1 cellular context compared by ENCODE assay signal in genomic region chr12:56189918-56190694, GRCh38.
TF ChIP-seq lines count a peak whose summit lies in the region.

No MANE protein-coding gene starts in this region.

TF ChIP-seq in K562, 482 proteins besides CTCF, POLR2A, EP300 and RAD21 (continued from another document):
- TF ChIP-seq HINFP (tag; conservative IDR thresholded peaks at IDR 0.05; ENCODE audit: low read depth) (no peak), ID3 (CRISPR knock-in tag; IDR thresholded peaks at IDR 0.05) (no peak), ID3 (tag; IDR thresholded peaks at IDR 0.05) (no peak; the same call in 1 of the 2 replicates), SMARCE1 (IDR thresholded peaks at IDR 0.05) (peak; percentile 36; the same call in 1 of the 2 replicates), MYC (IDR thresholded peaks at IDR 0.05; ENCODE audit: low read depth, low read length) (peak; percentile 72), MYC (CRISPR knock-in tag; IDR thresholded peaks at IDR 0.05; ENCODE audit: borderline replicate concordance, low read depth) (0 out of 2 replicates have a peak, but pooled peaks have one; percentile 39), HMG20B (CRISPR knock-in tag; IDR thresholded peaks at IDR 0.05) (no peak), PHF20 (IDR thresholded peaks at IDR 0.05; ENCODE audit: partially characterized antibody) (no peak), IFI16 (CRISPR knock-in tag; IDR thresholded peaks at IDR 0.05) (no peak), ZBED1 (IDR thresholded peaks at IDR 0.05) (no peak), ILF3 (IDR thresholded peaks at IDR 0.05; ENCODE audit: borderline replicate concordance) (no peak), FOS (IDR thresholded peaks at IDR 0.05; ENCODE audit: extremely low read depth, insufficient read length) (no peak), HMGN3 (IDR thresholded peaks at IDR 0.05; ENCODE audit: borderline replicate concordance, extremely low read depth, insufficient read length, low read depth, low read length) (no peak), ZNF592 (IDR thresholded peaks at IDR 0.05) (peak; percentile 11; the same call in 1 of the 2 replicates), POLR2AphosphoS2 (IDR thresholded peaks at IDR 0.05; ENCODE audit: low read length) (no peak), KAT2B (IDR thresholded peaks at IDR 0.05; ENCODE audit: low read depth, low read length) (no peak), NBN (IDR thresholded peaks at IDR 0.05; ENCODE audit: low read depth) (peak; percentile 87), WHSC1 (IDR thresholded peaks at IDR 0.05; ENCODE audit: low read length) (no peak), LEF1 (IDR thresholded peaks at IDR 0.05) (no peak), PHF21A (IDR thresholded peaks at IDR 0.05; ENCODE audit: borderline replicate concordance, low read depth) (no peak), SRSF3 (IDR thresholded peaks at IDR 0.05; ENCODE audit: insufficient read depth, low read length) (no peak), HCFC1 (IDR thresholded peaks at IDR 0.05; ENCODE audit: low read depth, low read length) (peak; percentile 45; the same call in 1 of the 2 replicates), SPI1 (IDR thresholded peaks at IDR 0.05; ENCODE audit: borderline replicate concordance, low read depth, low read length) (no peak), AFF4 (CRISPR knock-in tag; IDR thresholded peaks at IDR 0.05) (peak; percentile 89; the same call in 1 of the 2 replicates), CBFA2T2 (conservative IDR thresholded peaks at IDR 0.05) (no peak), C11orf30 (IDR thresholded peaks at IDR 0.05; ENCODE audit: low read depth) (no peak), HOXB6 (CRISPR knock-in tag; IDR thresholded peaks at IDR 0.05; ENCODE audit: borderline replicate concordance) (no peak), E2F6 (IDR thresholded peaks at IDR 0.05; ENCODE audit: borderline replicate concordance in 1 of 2, extremely low read depth in 1 of 2, insufficient read depth in 1 of 2, insufficient read length in 1 of 2, low read depth in 1 of 2, low read length in 1 of 2, poor library complexity in 1 of 2, severe bottlenecking in 1 of 2) (peak; percentile 32 to 62), XRCC4 (IDR thresholded peaks at IDR 0.05; ENCODE audit: extremely low read depth, insufficient read depth, insufficient read length) (no peak), TEAD1 (CRISPR knock-in tag; IDR thresholded peaks at IDR 0.05) (peak in 1 of 2 experiments; percentile 93; a peak in 2 of 4 replicates), BDP1 (IDR thresholded peaks at IDR 0.05; ENCODE audit: insufficient read depth, insufficient read length) (peak; percentile 83), ZNF449 (CRISPR knock-in tag; IDR thresholded peaks at IDR 0.05) (no peak), E2F1 (CRISPR knock-in tag; IDR thresholded peaks at IDR 0.05) (no peak), ZNF311 (CRISPR knock-in tag; IDR thresholded peaks at IDR 0.05) (no peak), RBFOX2 (IDR thresholded peaks at IDR 0.05; ENCODE audit: low read depth, low read length) (peak; percentile 74), TAL1 (IDR thresholded peaks at IDR 0.05) (0 out of 2 replicates have a peak, but pooled peaks have one; percentile 8), RNF2 (IDR thresholded peaks at IDR 0.05) (peak; percentile 75; the same call in 1 of the 2 replicates), FOXK1 (CRISPR knock-in tag; IDR thresholded peaks at IDR 0.05; ENCODE audit: borderline replicate concordance) (no peak), MTF1 (CRISPR knock-in tag; IDR thresholded peaks at IDR 0.05; ENCODE audit: borderline replicate concordance) (no peak), PHF8 (IDR thresholded peaks at IDR 0.05; ENCODE audit: borderline replicate concordance, low read length) (peak; percentile 56; the same call in 1 of the 2 replicates), PBX2 (CRISPR knock-in tag; IDR thresholded peaks at IDR 0.05; ENCODE audit: low read depth) (no peak), PBX2 (tag; conservative IDR thresholded peaks at IDR 0.05; ENCODE audit: low read depth) (no peak)
